In genomic region chr5:95924720-95925119, GRCh38 we compare ENCODE assay signal across 1 cellular context.
TF ChIP-seq lines count a peak whose summit lies in the region.

No MANE protein-coding gene starts in this region.

TF ChIP-seq in HepG2, 621 proteins besides CTCF, POLR2A, EP300 and RAD21 (continued from another document and continues in another):
- TF ChIP-seq TEF (CRISPR knock-in tag; IDR thresholded peaks at IDR 0.05) (no peak), ZNF841 (CRISPR knock-in tag; IDR thresholded peaks at IDR 0.05; ENCODE audit: borderline replicate concordance) (no peak), ZNF614 (CRISPR knock-in tag; IDR thresholded peaks at IDR 0.05; ENCODE audit: borderline replicate concordance) (peak; percentile 72), ELK4 (CRISPR knock-in tag; IDR thresholded peaks at IDR 0.05; ENCODE audit: borderline replicate concordance) (no peak), BHLHE40 (IDR thresholded peaks at IDR 0.05; ENCODE audit: low read length) (peak; percentile 66; the same call in 1 of the 2 replicates), ZIK1 (CRISPR knock-in tag; IDR thresholded peaks at IDR 0.05; ENCODE audit: borderline replicate concordance, low read depth) (no peak), SMC3 (IDR thresholded peaks at IDR 0.05; ENCODE audit: low read length) (peak; percentile 9; the same call in 1 of the 2 replicates), TBX2 (CRISPR knock-in tag; IDR thresholded peaks at IDR 0.05; ENCODE audit: borderline replicate concordance) (peak; percentile 86), DRAP1 (CRISPR knock-in tag; IDR thresholded peaks at IDR 0.05) (peak; percentile 52; the same call in 1 of the 2 replicates), ZNF567 (CRISPR knock-in tag; IDR thresholded peaks at IDR 0.05; ENCODE audit: borderline replicate concordance) (0 out of 2 replicates have a peak, but pooled peaks have one; percentile 59), MYC (CRISPR knock-in tag; IDR thresholded peaks at IDR 0.05; ENCODE audit: borderline replicate concordance) (no peak; the same call in 1 of the 2 replicates), ZNF274 (CRISPR knock-in tag; IDR thresholded peaks at IDR 0.05) (no peak), ZKSCAN5 (CRISPR knock-in tag; IDR thresholded peaks at IDR 0.05) (no peak), RARA (CRISPR knock-in tag; IDR thresholded peaks at IDR 0.05) (peak; percentile 72), IKZF5 (CRISPR knock-in tag; IDR thresholded peaks at IDR 0.05) (peak; percentile 71; the same call in 1 of the 2 replicates), BRCA1 (CRISPR knock-in tag; IDR thresholded peaks at IDR 0.05) (no peak), ZNF557 (CRISPR knock-in tag; IDR thresholded peaks at IDR 0.05) (no peak; the same call in 1 of the 2 replicates), REST (IDR thresholded peaks at IDR 0.05; ENCODE audit: borderline replicate concordance in 1 of 2, low read depth in 1 of 2, low read length in 2 of 2) (peak in 1 of 2 experiments; percentile 22; a peak in 1 of 4 replicates), ARID4A (CRISPR knock-in tag; IDR thresholded peaks at IDR 0.05; ENCODE audit: borderline replicate concordance) (peak; percentile 42; the same call in 1 of the 2 replicates), CHD4 (IDR thresholded peaks at IDR 0.05; ENCODE audit: borderline replicate concordance, low read length) (no peak), ZBTB8A (CRISPR knock-in tag; IDR thresholded peaks at IDR 0.05; ENCODE audit: borderline replicate concordance, low read depth) (no peak), ATF4 (CRISPR knock-in tag; IDR thresholded peaks at IDR 0.05) (peak in 1 of 2 experiments; percentile 55; a peak in 1 of 4 replicates), RERE (CRISPR knock-in tag; IDR thresholded peaks at IDR 0.05; ENCODE audit: low read depth) (peak; percentile 33; the same call in 1 of the 2 replicates), ZNF564 (CRISPR knock-in tag; IDR thresholded peaks at IDR 0.05) (no peak), TFAP4 (IDR thresholded peaks at IDR 0.05; ENCODE audit: borderline replicate concordance, low read depth) (peak; percentile 65; the same call in 1 of the 2 replicates), DZIP1 (CRISPR knock-in tag; IDR thresholded peaks at IDR 0.05) (no peak), ELF3 (CRISPR knock-in tag; IDR thresholded peaks at IDR 0.05) (peak; percentile 78), THAP11 (CRISPR knock-in tag; IDR thresholded peaks at IDR 0.05) (peak; percentile 58; the same call in 1 of the 2 replicates), BCL3 (CRISPR knock-in tag; IDR thresholded peaks at IDR 0.05) (no peak), ZNF205 (CRISPR knock-in tag; IDR thresholded peaks at IDR 0.05) (peak; percentile 60; the same call in 1 of the 2 replicates)
